Comparison of ENCODE assay signal across 11 cellular contexts in genomic region chr1:41353744-41354143, GRCh38.
A peak's percentile ranks its signal among the peaks of the same experiment; 100 is the strongest.
DNase-seq lines count a peak whose midpoint lies in the region; ATAC-seq and TF ChIP-seq lines count a peak whose summit lies in the region.
"Had no signal": no experiment of that assay in that cellular context is flagged by ENCODE, and none has a peak within 500 bp of the region (broad histone marks: within the 10 kb centered on the region; RNA-seq: fewer than 3 reads in every experiment).

No MANE protein-coding gene starts in this region.

- H3K27ac ChIP-seq in MM.1S (ENCODE audit: low read length) = peak overlapping the region; percentile 28; the same call in 1 of the 2 replicates
- H3K27ac ChIP-seq: gastrocnemius medialis, upper lobe of left lung had no signal

- ATAC-seq in GM19438 (IDR thresholded peaks at IDR 0.05; ENCODE audit: low read depth, unreplicated experiment) = peak; percentile 92
- no peak for ATAC-seq in GM18873 (IDR thresholded peaks at IDR 0.05; ENCODE audit: low FRiP score, unreplicated experiment)
- no peak for ATAC-seq in HG02642 (IDR thresholded peaks at IDR 0.05; ENCODE audit: poor library complexity, unreplicated experiment)
- ATAC-seq: gastrocnemius medialis had no signal

- TF ChIP-seq CTCF in MM.1S (IDR thresholded peaks at IDR 0.05; ENCODE audit: low read length) = no peak
- no peak for TF ChIP-seq CTCF in fibroblast of mammary gland (conservative IDR thresholded peaks at IDR 0.05; ENCODE audit: control insufficient read depth, insufficient read depth, low read depth, low read length)

- H3K79me2 ChIP-seq in MM.1S (ENCODE audit: low read length) = no peaks in the 10 kb centered on the region

- no peaks in the 10 kb centered on the region for H3K36me3 ChIP-seq in MM.1S (replicated peaks; ENCODE audit: insufficient read depth, low read length)
- H3K36me3 ChIP-seq: gastrocnemius medialis, upper lobe of left lung had no signal

- peaks cover 9% of the 10 kb centered on the region for H3K4me1 ChIP-seq in MM.1S (ENCODE audit: low read length)

- no peak overlapping the region for H3K4me3 ChIP-seq in MM.1S (ENCODE audit: low read length)
- H3K4me3 ChIP-seq in fibroblast of mammary gland (ENCODE audit: control insufficient read depth, low read depth, low read length) = no peak overlapping the region
- H3K4me3 ChIP-seq: gastrocnemius medialis, upper lobe of left lung had no signal

- peak overlapping the region; percentile 32; the same call in 1 of the 2 replicates for H2AFZ ChIP-seq in MM.1S (ENCODE audit: low read length)

- no peaks in the 10 kb centered on the region for H3K9me2 ChIP-seq in MM.1S (replicated peaks; ENCODE audit: insufficient read depth, low read length)

- H3F3A ChIP-seq in MM.1S (ENCODE audit: insufficient read depth, low read length) = no peaks in the 10 kb centered on the region

- no peaks in the 10 kb centered on the region for H3K27me3 ChIP-seq in MM.1S (replicated peaks; ENCODE audit: insufficient read depth, low read length)
- H3K27me3 ChIP-seq: gastrocnemius medialis, upper lobe of left lung had no signal

- H3K9me3 ChIP-seq in MM.1S (replicated peaks; ENCODE audit: insufficient read depth, low read length) = no peaks in the 10 kb centered on the region
- H3K9me3 ChIP-seq: gastrocnemius medialis, upper lobe of left lung had no signal

- no peaks in the 10 kb centered on the region for H4K20me1 ChIP-seq in MM.1S (ENCODE audit: insufficient read depth, low read length)

- 0 out of 2 replicates have a peak overlapping the region, but pooled peaks have one; percentile 7 for H3K4me2 ChIP-seq in MM.1S (ENCODE audit: low read depth, low read length)

- DNase-seq in CMK (ENCODE audit: low read depth) = peak; percentile 70
- DNase-seq in MM.1S = peak; percentile 63
- DNase-seq in fibroblast of mammary gland (ENCODE audit: low read depth) = peak; percentile 13
- DNase-seq in stimulated activated naive CD4-positive, alpha-beta T cell (lab: John Stamatoyannopoulos, UW) = no peak
- no peak for DNase-seq in T-helper 1 cell
- DNase-seq: activated CD4-positive, alpha-beta T cell treated with anti-CD3 and anti-CD28 coated beads for 48 hours; gastrocnemius medialis had no signal

- H3K9ac ChIP-seq in MM.1S (ENCODE audit: low read length) = no peak overlapping the region

Comparison
In these comparisons a context has a peak if more than half of its experiments do, and no peak if none do; other contexts are left out.
1. DNase-seq: peak in CMK (single experiment), MM.1S (single experiment) and fibroblast of mammary gland (single experiment); none in stimulated activated naive CD4-positive, alpha-beta T cell (0 of 6) and T-helper 1 cell (0 of 5).